8 cellular contexts compared by ENCODE assay signal in genomic region chr11:3797329-3798090, GRCh38. TPM values are rescaled to one million over a fixed set of nuclear protein-coding genes. Genes with fewer than 3 reads are reported as not detected.
DNase-seq lines count a peak whose midpoint lies in the region; ATAC-seq and TF ChIP-seq lines count a peak whose summit lies in the region.

NUP98 (minus strand) TSS chr11:3797554; CDS start chr11:3782117, 15,437 bp downstream.

- no peaks in the 10 kb centered on the region for H3K27me3 ChIP-seq in CD8-positive, alpha-beta memory T cell (ENCODE audit: insufficient read depth, low read length, poor library complexity, severe bottlenecking)
- no peaks in the 10 kb centered on the region for H3K27me3 ChIP-seq in lower lobe of right lung (ENCODE audit: low read depth)

- peaks cover 0 to 2% of the 10 kb centered on the region in 2 donors for H3K27me3 Mint-ChIP-seq in CD8-positive, alpha-beta memory T cell

- H3K4me3 Mint-ChIP-seq in CD8-positive, alpha-beta memory T cell = peak within 1 kb of the TSS; percentile 83 to 98 (median 96)

- intact Hi-C loops in lower lobe of right lung (cut with DNase I) = no loop called here

- H3K36me3 ChIP-seq in CD8-positive, alpha-beta memory T cell (ENCODE audit: insufficient read depth, low read length) = peaks cover under 1% of the 10 kb centered on the region
- H3K36me3 ChIP-seq in lower lobe of right lung = peaks cover 22% of the 10 kb centered on the region

- H3K4me1 ChIP-seq in CD8-positive, alpha-beta memory T cell (ENCODE audit: insufficient read depth, low read length) = peaks cover 33% of the 10 kb centered on the region
- H3K4me1 ChIP-seq in lower lobe of right lung = peaks cover 31% of the 10 kb centered on the region

- peak; percentile 99 to 100 (median 100) for DNase-seq in CD8-positive, alpha-beta memory T cell
- DNase-seq in HS-5 (ENCODE audit: low read depth) = peak; percentile 97
- peak; percentile 99 for DNase-seq in NK-92 treated with Interleukin-12 subunit alpha and Interleukin-12 subunit beta, amount 100 ng/mL, for 24 hours (lab: John Stamatoyannopoulos, UW)
- DNase-seq in activated CD8-positive, alpha-beta memory T cell treated with anti-CD3 and anti-CD28 coated beads for 24 hours = peak; percentile 99
- DNase-seq in effector CD4-positive, alpha-beta T cell = peak; percentile 99
- DNase-seq in lower lobe of right lung = peak; percentile 100
- DNase-seq in stimulated activated CD4-positive, alpha-beta T cell treated with anti-CD3 and anti-CD28 coated beads, TNF-alpha, amount 100 ng/mL, for 24 hours (ENCODE audit: low read depth in 3 of 3) = peak; percentile 99 to 100 (median 99)

- peaks cover 0 to 2% (median 0%) of the 10 kb centered on the region in 5 donors for H3K9me3 Mint-ChIP-seq in CD8-positive, alpha-beta memory T cell

- H3K27ac ChIP-seq in CD8-positive, alpha-beta memory T cell (ENCODE audit: low read depth, low read length) = peak within 1 kb of the TSS; percentile 97
- peak within 1 kb of the TSS; percentile 100 for H3K27ac ChIP-seq in lower lobe of right lung

- CTCF ChIA-PET in CD8-positive, alpha-beta memory T cell (lab: Charles Lee) = interaction anchor here (0.9 to 8.0 kb wide), 6 partner anchors 11 to 275 kb away, joined by 4 to 57 read pairs (median 11); partner anchors contain the start of genes PGAP2, RHOG and STIM1

- H3K27ac Mint-ChIP-seq in CD8-positive, alpha-beta memory T cell = peak within 1 kb of the TSS; percentile 98 to 100 (median 99)

- H3K9me3 ChIP-seq in CD8-positive, alpha-beta memory T cell (ENCODE audit: low read length) = no peaks in the 10 kb centered on the region
- H3K9me3 ChIP-seq in lower lobe of right lung = no peaks in the 10 kb centered on the region

- peaks cover 0 to 38% (median 3%) of the 10 kb centered on the region in 3 donors for H3K36me3 Mint-ChIP-seq in CD8-positive, alpha-beta memory T cell

- peak; percentile 16 for TF ChIP-seq CTCF in lower lobe of right lung (IDR thresholded peaks at IDR 0.05)

- POLR2A ChIA-PET in CD8-positive, alpha-beta memory T cell (lab: Charles Lee) = interaction anchor here (0.7 to 3.1 kb wide), 8 partner anchors 10 to 275 kb away, joined by 3 to 17 read pairs (median 6); partner anchors contain the start of genes PGAP2, RHOG and STIM1

- H3K4me3 ChIP-seq in CD8-positive, alpha-beta memory T cell (ENCODE audit: low read length) = peak within 1 kb of the TSS; percentile 97
- H3K4me3 ChIP-seq in lower lobe of right lung = peak within 1 kb of the TSS; percentile 98

- peak; percentile 87 for ATAC-seq in GM19468 (IDR thresholded peaks at IDR 0.05; ENCODE audit: extremely low read depth, unreplicated experiment)
- ATAC-seq in lower lobe of right lung = peak; percentile 98

- peaks cover 39 to 58% (median 50%) of the 10 kb centered on the region in 3 donors for H3K4me1 Mint-ChIP-seq in CD8-positive, alpha-beta memory T cell

RNA-seq across cellular contexts. Expression of gene NUP98, which starts in this region (rescaled TPM):
- total RNA-seq in CD8-positive, alpha-beta memory T cell = 100 to 1,000 TPM; 101 to 105 TPM
- polyA plus RNA-seq in CD8-positive, alpha-beta memory T cell = 49.0 TPM
- 62.3 TPM for total RNA-seq in lower lobe of right lung

Comparison
In these comparisons a context has a peak if more than half of its experiments do, and no peak if none do; other contexts are left out.
1. Peak in every context shown above with its lines: DNase-seq, ATAC-seq, H3K4me3 ChIP-seq and H3K27ac ChIP-seq.